27 cellular contexts compared by ENCODE assay signal in genomic region chr7:3481435-3481834, GRCh38.
"Had no signal": no experiment of that assay in that cellular context is flagged by ENCODE, and none has a peak within 500 bp of the region (broad histone marks: within the 10 kb centered on the region; RNA-seq: fewer than 3 reads in every experiment).

No MANE protein-coding gene starts in this region.

- DNase-seq: dermis blood vessel endothelial cell; effector memory CD4-positive, alpha-beta T cell; foreskin keratinocyte; heart right ventricle; hippocampal formation; left cardiac atrium; left lung; midbrain; naive thymus-derived CD4-positive, alpha-beta T cell; right lobe of liver; small intestine; stimulated activated CD4-positive, alpha-beta T cell treated with anti-CD3 and anti-CD28 coated beads, Interleukin-12 subunit alpha, Interleukin-12 subunit beta, amount 100 ng/mL, for 4 hours; stimulated activated CD4-positive, alpha-beta T cell treated with anti-CD3 and anti-CD28 coated beads, Interleukin-1b, Interleukin-23, amount 100 ng/mL, for 48 hours; stimulated activated CD4-positive, alpha-beta T cell treated with anti-CD3 and anti-CD28 coated beads, Interleukin-4, amount 100 ng/mL, for 1 hour; stimulated activated CD8-positive, alpha-beta memory T cell treated with anti-CD3 and anti-CD28 coated beads, Interleukin-4, amount 100 ng/mL, for 48 hours; stimulated activated naive CD4-positive, alpha-beta T cell treated with Interleukin-2 at 50 U/mL for 16 hours; stomach; thyroid gland; uterus had no signal

- H3K4me3 ChIP-seq: coronary artery, esophagus muscularis mucosa, gastroesophageal sphincter, heart right ventricle, left lung, neural progenitor cell, right lobe of liver, stomach, thyroid gland, uterus had no signal

- H3K27ac ChIP-seq: coronary artery, esophagus muscularis mucosa, foreskin keratinocyte, gastroesophageal sphincter, heart right ventricle, left lung, neural progenitor cell, parathyroid adenoma, right lobe of liver, stomach, thyroid gland, uterus had no signal

- H2AFZ ChIP-seq: neural progenitor cell, parathyroid adenoma had no signal

- H3K27me3 ChIP-seq: esophagus muscularis mucosa, foreskin keratinocyte, gastroesophageal sphincter, heart right ventricle, left lung, neural progenitor cell, right lobe of liver, stomach, thyroid gland, uterus had no signal

- H3K27ac Mint-ChIP-seq: nephron, neural progenitor cell, progenitor cell of endocrine pancreas, type B pancreatic cell had no signal

- H3K27me3 Mint-ChIP-seq: progenitor cell of endocrine pancreas, type B pancreatic cell had no signal

- H3K9me3 Mint-ChIP-seq: naive thymus-derived CD4-positive, alpha-beta T cell; type B pancreatic cell had no signal

- H3K9ac ChIP-seq: neural progenitor cell, parathyroid adenoma had no signal

- H3K4me1 ChIP-seq: foreskin keratinocyte, gastroesophageal sphincter, heart right ventricle, left lung, neural progenitor cell, parathyroid adenoma, right lobe of liver, stomach, thyroid gland, uterus had no signal

- H3K4me3 Mint-ChIP-seq: naive thymus-derived CD4-positive, alpha-beta T cell; nephron; neural progenitor cell; type B pancreatic cell had no signal

- H3K9me3 ChIP-seq: esophagus muscularis mucosa, gastroesophageal sphincter, heart right ventricle, left lung, right lobe of liver, stomach, thyroid gland, uterus had no signal

- H3K79me2 ChIP-seq: parathyroid adenoma had no signal

- ATAC-seq: foreskin keratinocyte; gastroesophageal sphincter; heart right ventricle; left cardiac atrium; left lung; naive thymus-derived CD4-positive, alpha-beta T cell had no signal

- H3K4me2 ChIP-seq: neural progenitor cell had no signal

- H3K36me3 Mint-ChIP-seq: naive thymus-derived CD4-positive, alpha-beta T cell; neural progenitor cell; type B pancreatic cell had no signal

- H3K36me3 ChIP-seq: esophagus muscularis mucosa, gastroesophageal sphincter, heart right ventricle, left lung, neural progenitor cell, right lobe of liver, stomach, thyroid gland, uterus had no signal
